11 cellular contexts compared by ENCODE assay signal in genomic region chr1:55143686-55144085, GRCh38.
DNase-seq lines count a peak whose midpoint lies in the region; ATAC-seq and TF ChIP-seq lines count a peak whose summit lies in the region.
"Had no signal": no experiment of that assay in that cellular context is flagged by ENCODE, and none has a peak within 500 bp of the region (broad histone marks: within the 10 kb centered on the region; RNA-seq: fewer than 3 reads in every experiment).

No MANE protein-coding gene starts in this region.

- H3K27ac Mint-ChIP-seq in activated CD4-positive, alpha-beta T cell treated with anti-CD3 and anti-CD28 coated beads, Interleukin-2, amount 10 ng/mL, durations not matched to agents 24 days and 14 days = peak overlapping the region; percentile 4
- no peak overlapping the region for H3K27ac Mint-ChIP-seq in activated naive CD8-positive, alpha-beta T cell treated with anti-CD3 and anti-CD28 coated beads, Interleukin-2, amount 10 ng/mL, durations not matched to agents 7 days and 5 days
- H3K27ac Mint-ChIP-seq in neural progenitor cell = no peak overlapping the region

- H3K4me1 Mint-ChIP-seq in activated CD4-positive, alpha-beta T cell treated with anti-CD3 and anti-CD28 coated beads, Interleukin-2, amount 10 ng/mL, durations not matched to agents 24 days and 14 days = peaks cover 13% of the 10 kb centered on the region
- peaks cover 15% of the 10 kb centered on the region for H3K4me1 Mint-ChIP-seq in activated naive CD8-positive, alpha-beta T cell treated with anti-CD3 and anti-CD28 coated beads, Interleukin-2, amount 10 ng/mL, durations not matched to agents 7 days and 5 days
- H3K4me1 Mint-ChIP-seq in neural progenitor cell = no peaks in the 10 kb centered on the region

- intact Hi-C loops in activated CD4-positive, alpha-beta T cell treated with anti-CD3 and anti-CD28 coated beads, Interleukin-2, amount 10 ng/mL, durations not matched to agents 24 days and 14 days (cut with micrococcal nuclease) = loop anchor here (5.0 kb wide), 1 partner anchor 194 kb away; no protein-coding TSS in a partner anchor

- H3K27ac ChIP-seq in neural progenitor cell = no peak overlapping the region

- no peaks in the 10 kb centered on the region for H3K79me2 ChIP-seq in neural progenitor cell (ENCODE audit: low read depth)

- H3F3A ChIP-seq in neural progenitor cell (ENCODE audit: low read depth) = peaks cover 19% of the 10 kb centered on the region

- H3K4me2 ChIP-seq in neural progenitor cell = no peak overlapping the region

- POLR2A ChIA-PET in activated naive CD8-positive, alpha-beta T cell treated with anti-CD3 and anti-CD28 coated beads, Interleukin-2, amount 10 ng/mL, durations not matched to agents 7 days and 5 days (lab: Charles Lee) = interaction anchor here (1.2 to 1.5 kb wide), 2 partner anchors 70 to 134 kb away, joined by 3 to 4 read pairs; no protein-coding TSS in a partner anchor

- H3K4me3 Mint-ChIP-seq in activated CD4-positive, alpha-beta T cell treated with anti-CD3 and anti-CD28 coated beads, Interleukin-2, amount 10 ng/mL, durations not matched to agents 24 days and 14 days = no peak overlapping the region
- H3K4me3 Mint-ChIP-seq in activated naive CD8-positive, alpha-beta T cell treated with anti-CD3 and anti-CD28 coated beads, Interleukin-2, amount 10 ng/mL, durations not matched to agents 7 days and 5 days = no peak overlapping the region
- H3K4me3 Mint-ChIP-seq in neural progenitor cell = no peak overlapping the region

- H3K9me3 Mint-ChIP-seq in activated CD4-positive, alpha-beta T cell treated with anti-CD3 and anti-CD28 coated beads, Interleukin-2, amount 10 ng/mL, durations not matched to agents 24 days and 14 days = no peaks in the 10 kb centered on the region
- no peaks in the 10 kb centered on the region for H3K9me3 Mint-ChIP-seq in activated naive CD8-positive, alpha-beta T cell treated with anti-CD3 and anti-CD28 coated beads, Interleukin-2, amount 10 ng/mL, durations not matched to agents 7 days and 5 days
- no peaks in the 10 kb centered on the region for H3K9me3 Mint-ChIP-seq in neural progenitor cell

- no peaks in the 10 kb centered on the region for H3K4me1 ChIP-seq in neural progenitor cell

- H3K36me3 ChIP-seq in neural progenitor cell = peaks cover 35% of the 10 kb centered on the region

- no peak overlapping the region for H3K9ac ChIP-seq in neural progenitor cell

- TF ChIP-seq CTCF in neural progenitor cell (IDR thresholded peaks at IDR 0.05) = peak; percentile 41

- H3K27me3 Mint-ChIP-seq in activated CD4-positive, alpha-beta T cell treated with anti-CD3 and anti-CD28 coated beads, Interleukin-2, amount 10 ng/mL, durations not matched to agents 24 days and 14 days = no peaks in the 10 kb centered on the region
- H3K27me3 Mint-ChIP-seq in activated naive CD8-positive, alpha-beta T cell treated with anti-CD3 and anti-CD28 coated beads, Interleukin-2, amount 10 ng/mL, durations not matched to agents 7 days and 5 days = no peaks in the 10 kb centered on the region
- H3K27me3 Mint-ChIP-seq in neural progenitor cell (ENCODE audit: insufficient read depth, low read depth) = peaks cover 2% of the 10 kb centered on the region

- no peaks in the 10 kb centered on the region for H3K27me3 ChIP-seq in neural progenitor cell

- no peak overlapping the region for H2AFZ ChIP-seq in neural progenitor cell (replicated peaks)

- peaks cover 37% of the 10 kb centered on the region for H3K36me3 Mint-ChIP-seq in activated CD4-positive, alpha-beta T cell treated with anti-CD3 and anti-CD28 coated beads, Interleukin-2, amount 10 ng/mL, durations not matched to agents 24 days and 14 days (ENCODE audit: low read depth)
- peaks cover 13% of the 10 kb centered on the region for H3K36me3 Mint-ChIP-seq in activated naive CD8-positive, alpha-beta T cell treated with anti-CD3 and anti-CD28 coated beads, Interleukin-2, amount 10 ng/mL, durations not matched to agents 7 days and 5 days
- peaks cover 20% of the 10 kb centered on the region for H3K36me3 Mint-ChIP-seq in neural progenitor cell

- ATAC-seq in activated naive CD8-positive, alpha-beta T cell treated with anti-CD3 and anti-CD28 coated beads, Interleukin-2, amount 10 ng/mL, durations not matched to agents 7 days and 5 days (ENCODE audit: low read depth) = peak; percentile 57
- no peak for ATAC-seq in GM19023 (IDR thresholded peaks at IDR 0.05; ENCODE audit: unreplicated experiment)
- no peak for ATAC-seq in GM21360 (IDR thresholded peaks at IDR 0.05; ENCODE audit: unreplicated experiment)

- H4K20me1 ChIP-seq in neural progenitor cell (ENCODE audit: low read depth) = no peaks in the 10 kb centered on the region

- no peak for DNase-seq in activated CD4-positive, alpha-beta T cell treated with anti-CD3 and anti-CD28 coated beads, Interleukin-2, amount 10 ng/mL, durations not matched to agents 24 days and 14 days
- no peak for DNase-seq in activated CD4-positive, alpha-beta T cell treated with anti-CD3 and anti-CD28 coated beads, Interleukin-2, amount 50 U/mL, for 1 hour
- DNase-seq in M059J (ENCODE audit: low read depth) (peak; percentile 35), neural progenitor cell (ENCODE audit: low spot score) (peak; percentile 51), SK-N-DZ (ENCODE audit: low spot score) (no peak)
- DNase-seq in activated naive CD8-positive, alpha-beta T cell treated with anti-CD3 and anti-CD28 coated beads, Interleukin-2, amount 10 ng/mL, durations not matched to agents 7 days and 5 days = no peak
- DNase-seq: activated CD4-positive, alpha-beta T cell treated with anti-CD3 and anti-CD28 coated beads, Interleukin-2, amount 50 U/mL, for 48 hours; effector CD4-positive, alpha-beta T cell; GOT3 had no signal

- no peaks in the 10 kb centered on the region for H3K9me3 ChIP-seq in neural progenitor cell (ENCODE audit: low read depth)

- no peak overlapping the region for H3K4me3 ChIP-seq in neural progenitor cell

Comparison
In these comparisons a context has a peak if more than half of its experiments do, and no peak if none do; other contexts are left out.
1. DNase-seq: peak in M059J (single experiment) and neural progenitor cell (single experiment); none in activated CD4-positive, alpha-beta T cell treated with anti-CD3 and anti-CD28 coated beads, Interleukin-2, amount 10 ng/mL, durations not matched to agents 24 days and 14 days (single experiment), activated CD4-positive, alpha-beta T cell treated with anti-CD3 and anti-CD28 coated beads, Interleukin-2, amount 50 U/mL, for 1 hour (single experiment), activated naive CD8-positive, alpha-beta T cell treated with anti-CD3 and anti-CD28 coated beads, Interleukin-2, amount 10 ng/mL, durations not matched to agents 7 days and 5 days (single experiment) and SK-N-DZ (single experiment).